ENCODE assay signal across 34 cellular contexts in the genomic region with DNA sequence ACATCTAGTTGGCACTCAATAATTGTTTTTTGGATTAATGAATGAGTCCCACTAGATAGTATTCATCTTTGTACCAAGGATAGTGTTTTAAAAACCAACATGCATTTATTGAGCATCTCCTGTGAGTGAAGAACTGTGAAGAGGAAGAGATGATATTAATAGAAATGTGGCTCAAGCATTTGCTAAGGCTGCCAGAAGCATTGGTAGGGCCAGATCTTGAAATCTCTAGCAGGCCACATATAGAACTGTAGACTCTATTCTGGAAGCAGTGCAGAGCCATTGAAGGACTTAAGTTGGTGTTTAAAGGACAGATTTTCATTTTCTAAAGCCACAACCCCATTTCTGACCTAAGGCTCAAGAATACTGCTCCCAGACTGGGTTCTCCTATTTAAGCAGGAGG.
"Had no signal": no experiment of that assay in that cellular context is flagged by ENCODE, and none has a peak within 500 bp of the region (broad histone marks: within the 10 kb centered on the region; RNA-seq: fewer than 3 reads in every experiment).

No MANE protein-coding gene starts in this region.

- H3K4me3 ChIP-seq: MG63 had no signal

- DNase-seq: Karpas-422, Kasumi-1, MG63, MV-4-11, NCI-H1048, NCI-H1092, NCI-H1092 treated with DMSO at 0.1 percent for 48 hours, NCI-H1105, NCI-H1105 treated with DMSO at 0.1 percent for 48 hours, NCI-H1417, NCI-H1417 treated with DMSO at 0.1 percent for 48 hours, NCI-H1436, NCI-H1436 treated with DMSO at 0.1 percent for 48 hours, NCI-H146, NCI-H1694, NCI-H1694 treated with DMSO at 0.1 percent for 48 hours, NCI-H187, NCI-H187 treated with DMSO at 0.1 percent for 48 hours, NCI-H1930, NCI-H2029, NCI-H2029 treated with DMSO at 0.1 percent for 48 hours, NCI-H2081, NCI-H2081 treated with DMSO at 0.1 percent for 48 hours, NCI-H2107, NCI-H2171, NCI-H2171 treated with DMSO at 0.1 percent for 48 hours, NCI-H2227 treated with DMSO at 0.1 percent for 48 hours, NCI-H226, NCI-H345, NCI-H446, NCI-H446 treated with DMSO at 0.1 percent for 48 hours, NCI-H510A, NCI-H510A treated with DMSO at 0.1 percent for 48 hours, NCI-H524 had no signal

- H3K27me3 ChIP-seq: MG63 had no signal

- H3K36me3 ChIP-seq: MG63 had no signal
